ENCODE assay signal across 8 cellular contexts in the genomic region with DNA sequence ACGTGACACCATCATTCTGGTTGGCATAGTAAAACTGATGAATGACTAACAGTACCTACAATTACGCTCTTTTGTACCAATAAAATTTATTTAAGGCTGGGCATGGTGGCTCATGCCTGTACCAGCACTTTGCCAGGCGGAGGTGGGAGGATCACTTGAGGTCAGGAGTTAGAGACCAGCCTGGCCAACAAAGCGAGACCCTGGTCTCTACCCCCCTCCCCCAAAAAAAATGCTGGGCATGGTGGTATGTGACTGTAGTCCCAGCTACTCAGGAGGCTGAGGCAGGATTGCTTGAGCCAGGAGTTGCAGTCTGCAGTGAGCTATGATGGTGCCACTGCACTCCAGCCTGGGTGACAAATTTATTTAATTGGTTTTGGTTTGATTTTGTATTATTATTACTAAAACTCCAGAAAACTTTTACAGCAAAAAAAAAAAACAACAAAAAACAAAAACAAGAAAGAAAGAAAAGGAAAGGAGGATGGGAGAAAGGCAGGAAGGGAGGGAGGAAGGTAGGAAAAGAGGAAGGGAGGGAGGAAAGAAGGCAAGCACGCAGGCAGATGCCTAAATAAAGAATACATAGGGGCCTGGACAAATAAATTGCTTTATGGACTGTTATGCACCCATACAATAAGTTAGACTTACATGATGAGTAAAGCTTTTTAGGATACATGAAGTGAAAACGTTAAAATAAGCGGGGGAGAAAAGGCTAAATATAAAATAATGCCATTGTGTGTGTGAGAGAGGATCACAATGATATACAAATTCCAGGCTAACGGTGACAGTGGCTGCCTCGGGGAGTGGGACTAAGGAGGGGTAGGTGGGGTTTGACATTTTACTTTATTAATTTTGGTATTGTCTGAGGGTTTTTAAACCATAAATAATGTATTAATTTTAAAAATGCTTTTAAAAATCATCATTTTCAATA. TPM values are rescaled to one million over a fixed set of nuclear protein-coding genes. Genes with fewer than 3 reads are reported as not detected.
A peak's percentile ranks its signal among the peaks of the same experiment; 100 is the strongest.
DNase-seq lines count a peak whose midpoint lies in the region; ATAC-seq, FAIRE-seq and TF ChIP-seq lines count a peak whose summit lies in the region.

No MANE protein-coding gene starts in this region.

- H4K20me1 ChIP-seq in PC-3 (ENCODE audit: low read length) = no peaks in the 10 kb centered on the region

- TSS peak; percentile 99 for BruUV-seq in PC-3 (replicated peaks; lab: Mats Ljungman, UMichigan)

- no peak for DNase-seq in GM12891 (ENCODE audit: insufficient read length, low spot score)
- DNase-seq in PC-3 = no peak
- DNase-seq in esophagus squamous epithelium (lab: John Stamatoyannopoulos, UW) = no peak
- no peak for DNase-seq in psoas muscle
- no peak for DNase-seq in activated CD4-positive, CD25-positive, alpha-beta regulatory T cell treated with anti-CD3 and anti-CD28 coated beads, Interleukin-2, amount 50 U/mL, for 72 hours
- DNase-seq in OCI-M2 (lab: John Stamatoyannopoulos, UW; ENCODE audit: unreplicated experiment) = no peak

- WGBS in esophagus squamous epithelium, 2 donors = 43 to 55% methylated on average over 9 of the region's 9 CpGs
- 57 to 60% (median 57%) methylated on average over 9 of the region's 9 CpGs for WGBS in psoas muscle, 3 donors

- H3K4me1 ChIP-seq in PC-3 (ENCODE audit: insufficient read depth, low read length) (peaks cover 23% of the 10 kb centered on the region), esophagus squamous epithelium (peaks cover 0 to 30% (median 11%) of the 10 kb centered on the region in 3 donors), psoas muscle (peaks cover 10% of the 10 kb centered on the region)

- FAIRE-seq in GM12891 (lab: Jason Lieb, UNC) = no peak

- peak overlapping the region; percentile 93 for H2AFZ ChIP-seq in PC-3 (ENCODE audit: low read length)

- H3K4me3 ChIP-seq in PC-3 (ENCODE audit: low read length) (peak overlapping the region; percentile 92), esophagus squamous epithelium (peak overlapping the region; percentile 70 to 85 (median 75)), psoas muscle (peak overlapping the region; percentile 84)

- CTCF ChIA-PET in PC-3 (lab: Charles Lee) = no interaction called here

- no peak for TF ChIP-seq CTCF in PC-3 (conservative IDR thresholded peaks at IDR 0.05; ENCODE audit: low read depth, low read length)
- no peak for TF ChIP-seq CTCF in esophagus squamous epithelium (IDR thresholded peaks at IDR 0.05)
- no peak for TF ChIP-seq CTCF in psoas muscle (IDR thresholded peaks at IDR 0.05)

- TF ChIP-seq POLR2A in GM12891 (IDR thresholded peaks at IDR 0.05; ENCODE audit: low read depth, low read length) = no peak
- TF ChIP-seq POLR2A in esophagus squamous epithelium (IDR thresholded peaks at IDR 0.05) = no peak

- no peaks in the 10 kb centered on the region for H3F3A ChIP-seq in PC-3 (ENCODE audit: low read length, unreplicated experiment)

- ATAC-seq in PC-3 (no peak; the same call in 1 of the 2 replicates), psoas muscle (peak in 2 of 4 donors; percentile 4 to 7), GM21423 (IDR thresholded peaks at IDR 0.05; ENCODE audit: unreplicated experiment) (no peak), HG02973 (IDR thresholded peaks at IDR 0.05; ENCODE audit: unreplicated experiment) (no peak)

- peak overlapping the region; percentile 84 for H3K4me2 ChIP-seq in PC-3 (ENCODE audit: low read length)

- H3K9ac ChIP-seq in PC-3 (ENCODE audit: low read length) = peak overlapping the region; percentile 81

- H3K36me3 ChIP-seq in PC-3 (ENCODE audit: low read depth, low read length) = peaks cover 17% of the 10 kb centered on the region
- H3K36me3 ChIP-seq in esophagus squamous epithelium = peaks cover 0 to 26% (median 0%) of the 10 kb centered on the region in 3 donors
- H3K36me3 ChIP-seq in psoas muscle (ENCODE audit: insufficient read depth in 1 of 2, low read depth in 1 of 2) = peaks cover 8 to 30% of the 10 kb centered on the region in 2 donors

- intact Hi-C loops in PC-3 (cut with micrococcal nuclease) (loop anchor here (1.0 to 5.0 kb wide), 4 partner anchors 28 to 130 kb away; a partner anchor contains a TSS), esophagus squamous epithelium (cut with DNase I) (no loop called here), psoas muscle (cut with DNase I) (loop anchor here (5.0 to 10.0 kb wide), 2 partner anchors 82 to 130 kb away; a partner anchor contains a TSS)

- H3K27ac ChIP-seq in PC-3 (ENCODE audit: low read length) (peak overlapping the region; percentile 42; the same call in 1 of the 2 replicates), esophagus squamous epithelium (peak overlapping the region; percentile 71 to 85 (median 78)), psoas muscle (peak overlapping the region; percentile 62)

- H3K27me3 ChIP-seq in PC-3 (ENCODE audit: low read length) = no peaks in the 10 kb centered on the region
- H3K27me3 ChIP-seq in esophagus squamous epithelium = peaks cover 0 to 40% (median 2%) of the 10 kb centered on the region in 4 donors
- H3K27me3 ChIP-seq in psoas muscle (ENCODE audit: insufficient read depth in 3 of 3, low read length in 2 of 3) = peaks cover 0 to 9% (median 1%) of the 10 kb centered on the region in 3 donors

- POLR2A ChIA-PET in PC-3 (lab: Charles Lee; ENCODE audit: unreplicated experiment) = no interaction called here

- H3K9me3 ChIP-seq in PC-3 (ENCODE audit: low read length) (no peaks in the 10 kb centered on the region), esophagus squamous epithelium (no peaks in the 10 kb centered on the region), psoas muscle (no peaks in the 10 kb centered on the region)

- H3K9me2 ChIP-seq in PC-3 (replicated peaks; ENCODE audit: low read length) = no peaks in the 10 kb centered on the region

- peaks cover 19% of the 10 kb centered on the region for H3K79me2 ChIP-seq in PC-3 (ENCODE audit: low read length)

TF ChIP-seq in GM12891, 5 proteins besides CTCF, POLR2A, EP300 and RAD21:
- TF ChIP-seq SPI1 (IDR thresholded peaks at IDR 0.05; ENCODE audit: low read depth, low read length) (peak; percentile 19; the same call in 1 of the 2 replicates), POLR2AphosphoS5 (IDR thresholded peaks at IDR 0.05; ENCODE audit: low read depth, low read length) (no peak)

RNA-seq across cellular contexts. Expression of a gene that starts 0.7 kb away (rescaled TPM):
- polyA plus RNA-seq in GM12891 (2012; ENCODE audit: low read depth, missing spikeins) = 6.3 TPM
- total RNA-seq in PC-3 (2014; rRNA removed) (10.8 and 11.7 TPM in 2 replicates), esophagus squamous epithelium (10 to 100 TPM in 1 of 4 donors, 1 to 10 TPM in 2, under 1 TPM in 1; 0.95 to 11.3 (median 3.4) TPM), psoas muscle (1 to 10 TPM; 5.2 to 6.9 (median 6.3) TPM)
- polyA plus RNA-seq in psoas muscle = 10 to 100 TPM in 1 of 3 donors, 1 to 10 TPM in 2; 3.9 to 10.4 (median 7.4) TPM

RNA-seq across cellular contexts. Expression of a gene that starts 27.7 kb away (rescaled TPM):
- polyA plus RNA-seq in GM12891 (2012; ENCODE audit: low read depth, missing spikeins) = 2.6 TPM
- total RNA-seq in PC-3 (2014; rRNA removed) (2.3 and 3.7 TPM in 2 replicates), esophagus squamous epithelium (1 to 10 TPM; 2.4 to 5.3 (median 3.3) TPM), psoas muscle (1 to 10 TPM; 1.0 to 2.2 (median 1.8) TPM)
- polyA plus RNA-seq in psoas muscle = 1 to 10 TPM in 2 of 3 donors, under 1 TPM in 1; 0.83 to 2.2 (median 1.2) TPM

RNA-seq across cellular contexts. Expression of a gene that starts 34.7 kb away (rescaled TPM):
- not detected for polyA plus RNA-seq in GM12891 (2012; ENCODE audit: low read depth, missing spikeins)
- total RNA-seq in PC-3 (2014; rRNA removed) (not detected in 2 replicates), esophagus squamous epithelium (1 to 10 TPM in 1 of 4 donors, under 1 TPM in 2, not detected in 1; 0.22 to 1.5 (median 0.70) TPM), psoas muscle (1 to 10 TPM; 5.0 to 9.4 (median 6.0) TPM)
- 10 to 100 TPM in 2 of 3 donors, 1 to 10 TPM in 1; 8.1 to 27.3 (median 17.1) TPM for polyA plus RNA-seq in psoas muscle

RNA-seq across cellular contexts. Expression of a gene that starts 42.5 kb away (rescaled TPM):
- polyA plus RNA-seq in GM12891 (2012; ENCODE audit: low read depth, missing spikeins) = 5.4 TPM
- total RNA-seq in PC-3 (2014; rRNA removed) (10.8 and 12.3 TPM in 2 replicates), esophagus squamous epithelium (10 to 100 TPM in 1 of 4 donors, 1 to 10 TPM in 3; 2.1 to 17.0 (median 3.4) TPM), psoas muscle (10 to 100 TPM in 2 of 4 donors, 1 to 10 TPM in 2; 6.9 to 12.9 (median 10.1) TPM)
- 1 to 10 TPM; 4.2 to 8.0 (median 6.4) TPM for polyA plus RNA-seq in psoas muscle

RNA-seq across cellular contexts. Expression of a gene that starts 57.0 kb away (rescaled TPM):
- polyA plus RNA-seq in GM12891 (2012; ENCODE audit: low read depth, missing spikeins) = 1.1 TPM
- total RNA-seq in PC-3 (2014; rRNA removed) = 6.2 and 9.0 TPM in 2 replicates
- total RNA-seq in esophagus squamous epithelium = 1 to 10 TPM in 2 of 4 donors, under 1 TPM in 2; 0.61 to 3.1 (median 1.3) TPM
- 1 to 10 TPM in 3 of 4 donors, under 1 TPM in 1; 0.93 to 2.6 (median 1.3) TPM for total RNA-seq in psoas muscle
- polyA plus RNA-seq in psoas muscle = 1 to 10 TPM in 1 of 3 donors, under 1 TPM in 2; 0.62 to 1.3 (median 0.79) TPM
